In genomic region chr11:119306373-119306890, GRCh38 we compare ENCODE assay signal across 1 cellular context.
TF ChIP-seq lines count a peak whose summit lies in the region.

No MANE protein-coding gene starts in this region.

TF ChIP-seq in IMR-90, 13 proteins besides CTCF, POLR2A, EP300 and RAD21:
- TF ChIP-seq RCOR1 (IDR thresholded peaks at IDR 0.05; ENCODE audit: insufficient replicate concordance, low read length) (no peak), CEBPB (IDR thresholded peaks at IDR 0.05; ENCODE audit: low read depth, low read length) (peak; percentile 74)
